In the genomic region with DNA sequence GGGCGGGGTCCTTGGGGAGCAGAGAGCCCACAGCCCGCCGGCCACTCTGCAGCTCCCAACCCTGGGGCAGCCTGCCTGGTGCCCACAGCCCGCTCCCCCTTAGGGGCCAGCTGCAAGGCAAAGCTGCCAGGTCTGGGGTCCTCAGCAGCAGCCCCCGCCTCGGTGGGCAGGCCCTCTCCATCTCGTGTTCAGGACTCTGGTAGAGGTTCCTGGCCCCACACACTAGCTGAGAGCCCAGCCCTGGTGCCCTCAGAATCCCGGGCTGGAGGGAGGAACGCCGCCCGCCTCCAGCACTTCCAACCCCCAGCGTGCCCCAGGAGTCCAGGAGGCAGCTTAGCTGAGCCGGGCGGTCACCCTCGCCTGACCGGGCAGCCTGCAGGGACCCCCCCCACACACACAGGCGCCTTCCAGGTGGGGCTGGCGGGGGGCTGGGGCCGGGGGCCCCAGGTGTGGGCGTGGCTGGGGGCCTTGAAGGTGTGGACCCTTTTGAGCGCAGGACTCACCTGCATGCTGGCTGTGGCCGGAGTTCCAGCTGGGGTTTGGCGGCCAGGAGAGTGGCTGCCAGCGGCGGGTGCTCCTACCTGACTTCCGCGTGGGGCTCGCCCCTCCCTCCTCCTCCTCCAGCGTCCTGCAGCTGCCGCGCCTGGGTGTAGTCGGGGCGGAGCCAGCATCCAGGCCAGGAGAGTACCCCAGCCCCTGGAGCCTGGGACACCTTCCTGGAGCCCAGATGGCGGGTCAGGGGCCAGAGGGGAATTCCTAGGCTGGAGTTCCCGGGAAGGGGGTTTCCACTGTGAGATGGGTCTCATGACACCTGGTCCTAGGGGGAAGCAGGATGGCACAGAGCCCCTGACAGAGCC, we compare ENCODE assay signal across 9 cellular contexts. TPM values are rescaled to one million over a fixed set of nuclear protein-coding genes. Genes with fewer than 3 reads are reported as not detected.
DNase-seq lines count a peak whose midpoint lies in the region; ATAC-seq lines count a peak whose summit lies in the region.
"Had no signal": no experiment of that assay in that cellular context is flagged by ENCODE, and none has a peak within 500 bp of the region (broad histone marks: within the 10 kb centered on the region; RNA-seq: fewer than 3 reads in every experiment).

A gene with protein sequence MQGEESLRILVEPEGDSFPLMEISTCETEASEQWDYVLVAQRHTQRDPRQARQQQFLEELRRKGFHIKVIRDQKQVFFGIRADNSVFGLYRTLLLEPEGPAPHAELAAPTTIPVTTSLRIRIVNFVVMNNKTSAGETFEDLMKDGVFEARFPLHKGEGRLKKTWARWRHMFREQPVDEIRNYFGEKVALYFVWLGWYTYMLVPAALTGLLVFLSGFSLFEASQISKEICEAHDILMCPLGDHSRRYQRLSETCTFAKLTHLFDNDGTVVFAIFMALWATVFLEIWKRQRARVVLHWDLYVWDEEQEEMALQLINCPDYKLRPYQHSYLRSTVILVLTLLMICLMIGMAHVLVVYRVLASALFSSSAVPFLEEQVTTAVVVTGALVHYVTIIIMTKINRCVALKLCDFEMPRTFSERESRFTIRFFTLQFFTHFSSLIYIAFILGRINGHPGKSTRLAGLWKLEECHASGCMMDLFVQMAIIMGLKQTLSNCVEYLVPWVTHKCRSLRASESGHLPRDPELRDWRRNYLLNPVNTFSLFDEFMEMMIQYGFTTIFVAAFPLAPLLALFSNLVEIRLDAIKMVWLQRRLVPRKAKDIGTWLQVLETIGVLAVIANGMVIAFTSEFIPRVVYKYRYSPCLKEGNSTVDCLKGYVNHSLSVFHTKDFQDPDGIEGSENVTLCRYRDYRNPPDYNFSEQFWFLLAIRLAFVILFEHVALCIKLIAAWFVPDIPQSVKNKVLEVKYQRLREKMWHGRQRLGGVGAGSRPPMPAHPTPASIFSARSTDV (minus strand): TSS at position 594 of the 857 bp plus-strand sequence. CDS start 85 bp downstream, at position 509.

- DNase-seq in COLO668 (lab: John Stamatoyannopoulos, UW; ENCODE audit: unreplicated experiment), result peak; percentile 74
- peak; percentile 73 for DNase-seq in NCI-H526 treated with DMSO at 0.1 percent for 48 hours (lab: John Stamatoyannopoulos, UW)
- peak; percentile 52 for DNase-seq in activated T-cell treated with anti-CD3 and anti-CD28 coated beads for 48 hours (ENCODE audit: low read depth)
- DNase-seq in left colon, result peak; percentile 88 to 90
- peak; percentile 44 for DNase-seq in stimulated activated naive B cell treated with anti-CD40 and anti-IgM and Interleukin-4, amounts not matched to agents 10 μg/mL and 1 μg/mL and 100 μg/mL, for 72 hours
- DNase-seq in GDM1 (lab: John Stamatoyannopoulos, UW), result no peak

- ATAC-seq in GM21717 (IDR thresholded peaks at IDR 0.05; ENCODE audit: unreplicated experiment) (peak; percentile 40), left colon (peak; percentile 70), GM18907 (IDR thresholded peaks at IDR 0.05; ENCODE audit: unreplicated experiment) (no peak)
- peak; percentile 90 to 91 for ATAC-seq in stimulated activated naive B cell treated with anti-CD40 and anti-IgM and Interleukin-4, amounts not matched to agents 10 μg/mL and 1 μg/mL and 100 μg/mL, for 72 hours (replicated peaks)

- H3K4me1 Mint-ChIP-seq in stimulated activated naive B cell treated with anti-CD40 and anti-IgM and Interleukin-4, amounts not matched to agents 10 μg/mL and 1 μg/mL and 100 μg/mL, for 72 hours, result peaks cover 15 to 18% of the 10 kb centered on the region in 2 donors

- peaks cover 4 to 23% of the 10 kb centered on the region in 2 donors for H3K27me3 Mint-ChIP-seq in stimulated activated naive B cell treated with anti-CD40 and anti-IgM and Interleukin-4, amounts not matched to agents 10 μg/mL and 1 μg/mL and 100 μg/mL, for 72 hours

- intact Hi-C loops in left colon (cut with DNase I, micrococcal nuclease), result no loop called here

- H3K36me3 Mint-ChIP-seq in stimulated activated naive B cell treated with anti-CD40 and anti-IgM and Interleukin-4, amounts not matched to agents 10 μg/mL and 1 μg/mL and 100 μg/mL, for 72 hours, result peaks cover 3 to 7% of the 10 kb centered on the region in 2 donors

- H3K9me3 Mint-ChIP-seq in stimulated activated naive B cell treated with anti-CD40 and anti-IgM and Interleukin-4, amounts not matched to agents 10 μg/mL and 1 μg/mL and 100 μg/mL, for 72 hours, result no peaks in the 10 kb centered on the region

- peak within 1 kb of the TSS; percentile 75 to 77 for H3K4me3 Mint-ChIP-seq in stimulated activated naive B cell treated with anti-CD40 and anti-IgM and Interleukin-4, amounts not matched to agents 10 μg/mL and 1 μg/mL and 100 μg/mL, for 72 hours

- H3K27ac Mint-ChIP-seq in stimulated activated naive B cell treated with anti-CD40 and anti-IgM and Interleukin-4, amounts not matched to agents 10 μg/mL and 1 μg/mL and 100 μg/mL, for 72 hours, result peak within 1 kb of the TSS; percentile 67

RNA-seq across cellular contexts. Expression of the gene that starts here (rescaled TPM):
- total RNA-seq in left colon, result 100 to 1,000 TPM; 141 to 180 TPM
- total RNA-seq: fibroblast of lung had no signal
